21 cellular contexts compared by ENCODE assay signal in the genomic region with DNA sequence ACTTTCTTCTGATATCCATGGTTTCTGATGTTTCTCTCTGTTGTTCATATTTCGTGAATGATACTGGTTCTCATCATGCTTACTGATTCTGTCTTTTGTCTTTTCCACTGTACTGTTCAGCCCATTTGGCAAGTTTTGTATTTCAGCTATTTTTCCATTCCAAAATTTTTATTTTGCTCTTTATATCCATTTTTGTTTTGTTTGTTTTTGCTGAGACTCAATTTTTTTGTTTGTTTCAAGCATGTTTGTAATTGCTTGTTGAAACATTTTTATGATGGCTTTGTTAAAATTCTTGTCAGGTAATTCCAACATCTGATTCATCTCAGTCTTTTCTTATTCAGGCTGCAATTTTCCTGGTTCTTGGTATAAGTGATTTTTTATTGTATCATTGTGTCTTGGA.
"Had no signal": no experiment of that assay in that cellular context is flagged by ENCODE, and none has a peak within 500 bp of the region (broad histone marks: within the 10 kb centered on the region; RNA-seq: fewer than 3 reads in every experiment).

No MANE protein-coding gene starts in this region.

- H3K4me2 ChIP-seq: SK-N-SH had no signal

- DNase-seq: Karpas-422, KG1, MG63, NCI-H1092 treated with DMSO at 0.1 percent for 48 hours, NCI-H1436, NCI-H187, NCI-H2029, NCI-H2081 treated with DMSO at 0.1 percent for 48 hours, NCI-H2171, NCI-H226, NCI-H446, NCI-H510A, NCI-H524 treated with DMSO at 0.1 percent for 48 hours, NCI-H69, NCI-H774, Right ventricle myocardium superior, RPMI8226, SIG-M5, SK-N-SH, SW 1271 had no signal

- H3K9ac ChIP-seq: SK-N-SH had no signal

- H3K27me3 ChIP-seq: MG63 had no signal

- FAIRE-seq: RCC 7860 had no signal

- H3K4me3 ChIP-seq: MG63 had no signal

- H3K9me3 ChIP-seq: SK-N-SH had no signal
